20 cellular contexts compared by ENCODE assay signal in the genomic region with DNA sequence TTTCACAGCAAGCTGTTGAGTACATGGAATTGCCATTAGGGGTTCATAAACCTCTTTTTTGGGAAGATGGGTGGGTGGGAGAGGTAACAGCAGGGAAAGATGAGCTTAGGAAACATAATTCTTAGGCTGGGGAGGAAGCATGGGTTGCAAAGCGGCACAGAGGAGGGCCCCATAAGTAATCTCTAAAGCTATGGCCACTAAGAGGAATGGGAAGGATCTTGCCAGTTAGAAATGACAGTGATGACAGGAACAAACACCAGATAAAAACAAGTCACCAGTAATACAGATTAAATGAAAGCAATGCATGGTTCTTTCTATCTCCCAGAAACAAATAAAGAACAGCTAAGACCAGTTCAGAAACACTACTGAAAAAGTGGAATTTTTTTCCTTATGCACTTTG. TPM values are rescaled to one million over a fixed set of nuclear protein-coding genes. Genes with fewer than 3 reads are reported as not detected.
"Had no signal": no experiment of that assay in that cellular context is flagged by ENCODE, and none has a peak within 500 bp of the region (broad histone marks: within the 10 kb centered on the region; RNA-seq: fewer than 3 reads in every experiment).

No MANE protein-coding gene starts in this region.

- FAIRE-seq: RCC 7860 had no signal

- H3K4me3 ChIP-seq: MG63 had no signal

- H3K36me3 ChIP-seq: MG63 had no signal

- DNase-seq: Karpas-422, KG1, MG63, NCI-H1092, NCI-H1105 treated with DMSO at 0.1 percent for 48 hours, NCI-H1417 treated with DMSO at 0.1 percent for 48 hours, NCI-H146, NCI-H1694 treated with DMSO at 0.1 percent for 48 hours, NCI-H1930, NCI-H2081, NCI-H2107, NCI-H2227 treated with DMSO at 0.1 percent for 48 hours, NCI-H524, NCI-H526 treated with DMSO at 0.1 percent for 48 hours, NCI-H748 treated with DMSO at 0.1 percent for 48 hours, RPMI8226, SHP77 had no signal

RNA-seq across cellular contexts. Expression of a gene that starts 54.4 kb away (rescaled TPM):
- total RNA-seq: NCI-H460, SK-MEL-5 had no signal
